Comparison of ENCODE assay signal across 2 cellular contexts in genomic region chr12:49054524-49054923, GRCh38.
TF ChIP-seq lines count a peak whose summit lies in the region.

No MANE protein-coding gene starts in this region.

TF ChIP-seq in SK-N-SH, 30 proteins besides CTCF, POLR2A, EP300 and RAD21 (continued from another document):
- TF ChIP-seq ZBTB33 (IDR thresholded peaks at IDR 0.05; ENCODE audit: borderline replicate concordance, low read depth) (no peak), GATA2 (CRISPR knock-in tag; IDR thresholded peaks at IDR 0.05) (no peak), RFX5 (IDR thresholded peaks at IDR 0.05; ENCODE audit: low read length) (no peak), REST (IDR thresholded peaks at IDR 0.05; ENCODE audit: low read depth, low read length) (no peak)
TF ChIP-seq in SK-N-SH: peak in this region for 0.

TF ChIP-seq in SK-N-SH treated with all-trans-retinoic acid at 6 μM for 48 hours, 23 proteins besides CTCF, POLR2A, EP300 and RAD21 (continued from another document):
- TF ChIP-seq PATZ1 (CRISPR knock-in tag; IDR thresholded peaks at IDR 0.05; ENCODE audit: borderline replicate concordance) = no peak
- TF ChIP-seq GLIS3 (CRISPR knock-in tag; IDR thresholded peaks at IDR 0.05) = no peak
- no peak for TF ChIP-seq SNAI2 (CRISPR knock-in tag; IDR thresholded peaks at IDR 0.05)
- TF ChIP-seq POU6F1 (CRISPR knock-in tag; IDR thresholded peaks at IDR 0.05; ENCODE audit: borderline replicate concordance, low read depth) = no peak
- TF ChIP-seq ESRRG (CRISPR knock-in tag; IDR thresholded peaks at IDR 0.05) = no peak
- no peak for TF ChIP-seq RARB (CRISPR knock-in tag; IDR thresholded peaks at IDR 0.05)
- TF ChIP-seq TOX (CRISPR knock-in tag; IDR thresholded peaks at IDR 0.05; ENCODE audit: borderline replicate concordance) = no peak
- TF ChIP-seq CREB5 (CRISPR knock-in tag; IDR thresholded peaks at IDR 0.05; ENCODE audit: low read depth) = no peak
- TF ChIP-seq ZFP3 (CRISPR knock-in tag; IDR thresholded peaks at IDR 0.05) = no peak
TF ChIP-seq in SK-N-SH treated with all-trans-retinoic acid at 6 μM for 48 hours: peak in this region for 0.
